In genomic region chr13:111187879-111188643, GRCh38 we compare ENCODE assay signal across 9 cellular contexts.
DNase-seq lines count a peak whose midpoint lies in the region; ATAC-seq, FAIRE-seq and TF ChIP-seq lines count a peak whose summit lies in the region.
"Had no signal": no experiment of that assay in that cellular context is flagged by ENCODE, and none has a peak within 500 bp of the region (broad histone marks: within the 10 kb centered on the region; RNA-seq: fewer than 3 reads in every experiment).

No MANE protein-coding gene starts in this region.

- peaks cover 100% of the 10 kb centered on the region for H3K79me2 ChIP-seq in astrocyte (ENCODE audit: insufficient read depth, low read length)

- no peaks in the 10 kb centered on the region for H3K9me3 Mint-ChIP-seq in astrocyte (ENCODE audit: unreplicated experiment)

- TF ChIP-seq CTCF in BE2C (IDR thresholded peaks at IDR 0.05; ENCODE audit: low read depth, low read length) (no peak), astrocyte (IDR thresholded peaks at IDR 0.05; ENCODE audit: insufficient read depth, low read depth, low read length) (no peak)

- no peak overlapping the region for H3K4me3 Mint-ChIP-seq in astrocyte (ENCODE audit: unreplicated experiment)

- DNase-seq in BE2C, result peak; percentile 65
- peak; percentile 58 for DNase-seq in astrocyte (ENCODE audit: low read depth)
- peak; percentile 33 for DNase-seq in kidney glomerular epithelial cell (lab: John Stamatoyannopoulos, UW)
- DNase-seq in amygdala (lab: John Stamatoyannopoulos, UW), result no peak
- no peak for DNase-seq in COLO668 (lab: John Stamatoyannopoulos, UW; ENCODE audit: unreplicated experiment)
- DNase-seq in GM19238 (ENCODE audit: insufficient read length, low spot score), result no peak

- no peaks in the 10 kb centered on the region for H3K9me3 ChIP-seq in BE2C
- no peaks in the 10 kb centered on the region for H3K9me3 ChIP-seq in astrocyte (ENCODE audit: insufficient read depth, low read depth, low read length)

- H3K27ac ChIP-seq in astrocyte (ENCODE audit: low read depth, low read length), result peak overlapping the region; percentile 31

- H3K4me3 ChIP-seq in BE2C (ENCODE audit: low read depth, low read length) (no peak overlapping the region), astrocyte (ENCODE audit: insufficient read depth, low read depth, low read length) (no peak overlapping the region)
- H3K4me3 ChIP-seq: skin epidermis had no signal

- FAIRE-seq in astrocyte (lab: Jason Lieb, UNC), result no peak

- H3K27ac Mint-ChIP-seq in astrocyte (ENCODE audit: unreplicated experiment), result no peak overlapping the region

- H3K36me3 Mint-ChIP-seq in astrocyte (ENCODE audit: low read depth, unreplicated experiment), result peaks cover 13% of the 10 kb centered on the region

- H3K4me1 ChIP-seq in BE2C, result peaks cover 13% of the 10 kb centered on the region
- peaks cover 18% of the 10 kb centered on the region for H3K4me1 ChIP-seq in astrocyte (ENCODE audit: insufficient read depth, low read length)

- peaks cover 19% of the 10 kb centered on the region for H3K4me1 Mint-ChIP-seq in astrocyte (ENCODE audit: low read depth, unreplicated experiment)

- peaks cover 86% of the 10 kb centered on the region for H4K20me1 ChIP-seq in astrocyte (ENCODE audit: insufficient read depth, low read length)

- ATAC-seq in HG02642 (IDR thresholded peaks at IDR 0.05; ENCODE audit: poor library complexity, unreplicated experiment) (peak; percentile 26), GM18909 (IDR thresholded peaks at IDR 0.05; ENCODE audit: poor library complexity, unreplicated experiment) (no peak)

- no peaks in the 10 kb centered on the region for H3K27me3 Mint-ChIP-seq in astrocyte (ENCODE audit: low read depth, unreplicated experiment)

- H3K36me3 ChIP-seq in BE2C, result no peaks in the 10 kb centered on the region
- no peaks in the 10 kb centered on the region for H3K36me3 ChIP-seq in astrocyte (ENCODE audit: insufficient read depth, low read length)

- no peak overlapping the region for H2AFZ ChIP-seq in astrocyte (ENCODE audit: low read depth, low read length)

- peak overlapping the region; percentile 37 for H3K9ac ChIP-seq in astrocyte (ENCODE audit: low read length)

- H3K27me3 ChIP-seq in BE2C (no peaks in the 10 kb centered on the region), astrocyte (ENCODE audit: insufficient read depth, low read length) (no peaks in the 10 kb centered on the region)

- peak overlapping the region; percentile 20 for H3K4me2 ChIP-seq in astrocyte (ENCODE audit: low read length)

Comparison
In these comparisons a context has a peak if more than half of its experiments do, and no peak if none do; other contexts are left out.
1. DNase-seq: peak in BE2C (single experiment), astrocyte (single experiment) and kidney glomerular epithelial cell (single experiment); none in amygdala (0 of 56), COLO668 (single experiment) and GM19238 (single experiment).